Comparison of ENCODE assay signal across 8 cellular contexts in the genomic region with DNA sequence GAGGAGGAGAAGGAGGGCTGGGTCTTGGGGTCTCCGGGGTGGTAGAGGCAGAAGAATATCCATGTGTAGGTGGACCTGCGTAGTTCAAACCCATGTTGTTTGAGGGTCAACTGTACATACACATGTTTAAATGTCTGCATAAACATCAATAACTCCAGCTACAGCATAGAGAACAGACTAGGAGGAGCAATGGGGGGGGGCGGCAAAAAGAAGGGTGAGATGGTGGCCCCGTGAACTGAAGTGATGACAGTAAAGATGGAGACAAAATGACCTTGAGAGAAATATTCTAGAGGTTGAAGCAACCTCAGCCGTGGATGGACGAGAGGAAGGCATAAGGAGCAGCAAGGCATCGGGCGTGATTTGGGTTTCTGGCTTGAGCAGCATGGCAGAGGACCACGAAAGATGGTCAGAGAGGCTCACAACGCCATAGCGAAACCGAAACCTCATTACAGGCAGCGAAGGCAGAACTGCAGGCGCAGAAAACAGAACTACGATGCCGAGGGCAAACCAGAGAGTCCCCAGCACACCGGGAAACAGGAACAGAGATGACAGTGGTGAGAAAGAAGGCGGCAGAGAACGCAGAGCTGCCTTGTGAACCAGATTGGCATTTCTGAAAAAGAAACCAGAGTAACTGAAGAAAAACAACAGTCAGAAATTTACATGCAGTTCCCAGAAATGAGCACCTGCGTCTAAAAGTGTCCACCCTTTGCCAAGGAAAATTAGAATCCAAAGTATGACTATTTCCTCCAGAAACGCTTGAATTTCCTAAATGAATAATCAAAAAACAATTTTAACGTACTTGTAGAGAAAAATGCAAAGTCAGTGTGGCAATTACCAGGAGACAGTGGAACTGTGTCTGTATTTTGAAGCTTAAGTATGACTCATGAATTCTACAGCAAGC. TPM values are rescaled to one million over a fixed set of nuclear protein-coding genes. Genes with fewer than 3 reads are reported as not detected.
DNase-seq lines count a peak whose midpoint lies in the region; ATAC-seq and TF ChIP-seq lines count a peak whose summit lies in the region.

No MANE protein-coding gene starts in this region.

- ATAC-seq in GM18498 (IDR thresholded peaks at IDR 0.05; ENCODE audit: unreplicated experiment), result peak; percentile 84
- ATAC-seq in HG02759 (IDR thresholded peaks at IDR 0.05; ENCODE audit: unreplicated experiment), result peak; percentile 90

- peak overlapping the region; percentile 59 for H3K4me3 ChIP-seq in effector memory CD4-positive, alpha-beta T cell (ENCODE audit: insufficient read depth, low read depth, low read length, poor library complexity, severe bottlenecking)
- peak overlapping the region; percentile 26 for H3K4me3 ChIP-seq in urinary bladder (ENCODE audit: low read depth, low read length)

- H3K36me3 ChIP-seq in effector memory CD4-positive, alpha-beta T cell (ENCODE audit: control insufficient read depth, insufficient read depth, low read length), result no peaks in the 10 kb centered on the region
- no peaks in the 10 kb centered on the region for H3K36me3 ChIP-seq in urinary bladder (ENCODE audit: insufficient read depth)

- H3K27me3 Mint-ChIP-seq in neural crest cell (ENCODE audit: low read depth) (no peaks in the 10 kb centered on the region), endothelial cell (ENCODE audit: unreplicated experiment) (peaks cover 3% of the 10 kb centered on the region)

- H3K27ac Mint-ChIP-seq in neural crest cell (ENCODE audit: unreplicated experiment) (peak overlapping the region; percentile 10), endothelial cell (ENCODE audit: unreplicated experiment) (no peak overlapping the region)

- H3K4me3 Mint-ChIP-seq in neural crest cell (no peak overlapping the region), endothelial cell (ENCODE audit: unreplicated experiment) (no peak overlapping the region)

- peak overlapping the region; percentile 78 for H3K27ac ChIP-seq in effector memory CD4-positive, alpha-beta T cell (ENCODE audit: insufficient read depth, low read length, poor library complexity, severe bottlenecking)
- H3K27ac ChIP-seq in urinary bladder (ENCODE audit: low read depth), result no peak overlapping the region

- no peaks in the 10 kb centered on the region for H3K9me3 Mint-ChIP-seq in neural crest cell
- H3K9me3 Mint-ChIP-seq in endothelial cell (ENCODE audit: unreplicated experiment), result no peaks in the 10 kb centered on the region

- no peaks in the 10 kb centered on the region for H3K27me3 ChIP-seq in effector memory CD4-positive, alpha-beta T cell (replicated peaks; ENCODE audit: control insufficient read depth, insufficient read depth, low read length, poor library complexity, severe bottlenecking)

- 74% methylated on average over 22 of the region's 22 CpGs for WGBS in urinary bladder

- no peaks in the 10 kb centered on the region for H3K9me3 ChIP-seq in effector memory CD4-positive, alpha-beta T cell (ENCODE audit: control insufficient read depth, low read length)

- H3K4me1 Mint-ChIP-seq in neural crest cell (peaks cover 21% of the 10 kb centered on the region), endothelial cell (ENCODE audit: unreplicated experiment) (peaks cover 19% of the 10 kb centered on the region)

- DNase-seq in NCI-H2196 treated with DMSO at 0.1 percent for 48 hours (lab: John Stamatoyannopoulos, UW; ENCODE audit: unreplicated experiment) (peak; percentile 41), neural crest cell (ENCODE audit: low read depth, low spot score) (no peak), endothelial cell (ENCODE audit: low spot score) (no peak)
- peak; percentile 52 to 53 for DNase-seq in activated CD4-positive, alpha-beta T cell treated with anti-CD3 and anti-CD28 coated beads, Interleukin-2, amount 50 U/mL, for 4 hours
- DNase-seq in effector memory CD4-positive, alpha-beta T cell, result peak; percentile 27 to 60 (median 42)

- TF ChIP-seq CTCF in neural crest cell (conservative IDR thresholded peaks at IDR 0.05) (no peak), endothelial cell (IDR thresholded peaks at IDR 0.05; ENCODE audit: unreplicated experiment) (no peak)

- no peaks in the 10 kb centered on the region for H3K36me3 Mint-ChIP-seq in neural crest cell (ENCODE audit: low read depth)
- H3K36me3 Mint-ChIP-seq in endothelial cell (ENCODE audit: low read depth, unreplicated experiment), result no peaks in the 10 kb centered on the region

- H3K4me1 ChIP-seq in effector memory CD4-positive, alpha-beta T cell (ENCODE audit: control insufficient read depth, insufficient read depth, low read length, poor library complexity, severe bottlenecking), result peaks cover 6% of the 10 kb centered on the region
- H3K4me1 ChIP-seq in urinary bladder (ENCODE audit: insufficient read depth), result no peaks in the 10 kb centered on the region

RNA-seq across cellular contexts. Expression of a gene that starts 50.2 kb away (rescaled TPM):
- total RNA-seq in neural crest cell (not detected in 2 replicates), urinary bladder (1.9 TPM), endothelial cell (ENCODE audit: unreplicated experiment) (0.41 TPM)
- polyA plus RNA-seq in urinary bladder, result 1.2 TPM

Comparison
In these comparisons a context has a peak if more than half of its experiments do, and no peak if none do; other contexts are left out.
1. DNase-seq: peak in NCI-H2196 treated with DMSO at 0.1 percent for 48 hours (single experiment), activated CD4-positive, alpha-beta T cell treated with anti-CD3 and anti-CD28 coated beads, Interleukin-2, amount 50 U/mL, for 4 hours (2 of 2) and effector memory CD4-positive, alpha-beta T cell (3 of 3); none in neural crest cell (single experiment) and endothelial cell (single experiment).